13 cellular contexts compared by ENCODE assay signal in genomic region chr2:230687498-230687897, GRCh38. TPM values are rescaled to one million over a fixed set of nuclear protein-coding genes. Genes with fewer than 3 reads are reported as not detected.
DNase-seq lines count a peak whose midpoint lies in the region; ATAC-seq, FAIRE-seq and TF ChIP-seq lines count a peak whose summit lies in the region.
"Had no signal": no experiment of that assay in that cellular context is flagged by ENCODE, and none has a peak within 500 bp of the region (broad histone marks: within the 10 kb centered on the region; RNA-seq: fewer than 3 reads in every experiment).

No MANE protein-coding gene starts in this region.

- peak; percentile 53 for ATAC-seq in HCT116
- no peak for ATAC-seq in activated CD8-positive, alpha-beta memory T cell treated with anti-CD3 and anti-CD28 coated beads, Interleukin-2, amount 10 ng/mL, durations not matched to agents 7 days and 5 days
- ATAC-seq: activated CD8-positive, alpha-beta T cell treated with anti-CD3 and anti-CD28 coated beads for 36 hours had no signal

- H3F3A ChIP-seq in SK-N-SH (replicated peaks; ENCODE audit: insufficient read depth) = peaks cover 7% of the 10 kb centered on the region

- RAD21 ChIA-PET in HCT116 (lab: Charles Lee; ENCODE audit: low non-redundant PET in 1 of 2, low total read pairs in 2 of 2, uncharacterized antibody in 2 of 2, unreplicated experiment in 2 of 2) = no interaction called here

- no peaks in the 10 kb centered on the region for H3K27me3 ChIP-seq in HCT116 (ENCODE audit: insufficient read depth, low read length)
- H3K27me3 ChIP-seq in SK-N-SH (ENCODE audit: insufficient read depth) = no peaks in the 10 kb centered on the region
- H3K27me3 ChIP-seq in small intestine (ENCODE audit: control insufficient read depth in 2 of 2, insufficient read depth in 2 of 2, low read length in 2 of 2) = no peaks in the 10 kb centered on the region

- H3K4me2 ChIP-seq in HCT116 (ENCODE audit: low read length) = peak overlapping the region; percentile 79
- H3K4me2 ChIP-seq in SK-N-SH = peak overlapping the region; percentile 38; the same call in 1 of the 2 replicates

- H3K27ac ChIP-seq in HCT116 (ENCODE audit: low read depth, low read length) = peak overlapping the region; percentile 23; the same call in 1 of the 2 replicates
- H3K27ac ChIP-seq in SK-N-SH (ENCODE audit: low read depth in 2 of 2, low read length in 1 of 2) = peak overlapping the region in 1 of 2 experiments; percentile 44; a peak in 1 of 4 replicates
- H3K27ac ChIP-seq in small intestine (ENCODE audit: low read depth in 1 of 2, low read length in 1 of 2) = peak overlapping the region in 1 of 2 donors; percentile 59

- H3K4me3 ChIP-seq in HCT116 (replicated peaks in 1 of 2; ENCODE audit: low read depth in 1 of 2, low read length in 2 of 2) (peak overlapping the region in 1 of 2 experiments; percentile 20; a peak in 1 of 4 replicates), SK-N-SH (ENCODE audit: low read depth in 2 of 2, low read length in 1 of 2) (no peak overlapping the region), fibroblast of the aortic adventitia (ENCODE audit: low read depth, low read length) (no peak overlapping the region), small intestine (ENCODE audit: low read depth in 1 of 2, low read length in 2 of 2) (no peak overlapping the region)

- H2AFZ ChIP-seq in HCT116 (ENCODE audit: low read depth, low read length, poor library complexity, severe bottlenecking) (peak overlapping the region; percentile 79), SK-N-SH (ENCODE audit: low read depth) (no peak overlapping the region)

- H3K9me3 ChIP-seq in HCT116 (ENCODE audit: control insufficient read depth in 1 of 2, insufficient read depth in 1 of 2, low read depth in 1 of 2, low read length in 2 of 2) = no peaks in the 10 kb centered on the region
- H3K9me3 ChIP-seq in SK-N-SH = no peaks in the 10 kb centered on the region
- no peaks in the 10 kb centered on the region for H3K9me3 ChIP-seq in small intestine (ENCODE audit: control insufficient read depth, low read depth)

- no peaks in the 10 kb centered on the region for H4K20me1 ChIP-seq in HCT116 (ENCODE audit: insufficient read depth)
- H4K20me1 ChIP-seq in SK-N-SH (ENCODE audit: insufficient read depth) = no peaks in the 10 kb centered on the region

- H3K36me3 Mint-ChIP-seq in activated CD8-positive, alpha-beta memory T cell treated with anti-CD3 and anti-CD28 coated beads, Interleukin-2, amount 10 ng/mL, durations not matched to agents 7 days and 5 days = peaks cover 1% of the 10 kb centered on the region

- intact Hi-C loops in HCT116 (cut with micrococcal nuclease) = loop anchor here (10.0 kb wide), 1 partner anchor 107 kb away; no protein-coding TSS in a partner anchor

- H3K9me3 Mint-ChIP-seq in activated CD8-positive, alpha-beta memory T cell treated with anti-CD3 and anti-CD28 coated beads, Interleukin-2, amount 10 ng/mL, durations not matched to agents 7 days and 5 days (ENCODE audit: low read depth) = peaks cover 3% of the 10 kb centered on the region
- H3K9me3 Mint-ChIP-seq: activated CD8-positive, alpha-beta T cell treated with anti-CD3 and anti-CD28 coated beads for 36 hours; T-helper 2 cell treated with Interferon-gamma antibody and Interleukin-4, amounts not matched to agents 5 μg/mL and 100 μg/mL, for 36 hours had no signal

- CTCF ChIA-PET in HCT116 (lab: Charles Lee) (no interaction called here), SK-N-SH (lab: Yijun Ruan, JAX) (no interaction called here)
- CTCF ChIA-PET in activated CD8-positive, alpha-beta memory T cell treated with anti-CD3 and anti-CD28 coated beads, Interleukin-2, amount 10 ng/mL, durations not matched to agents 7 days and 5 days (lab: Charles Lee) = interaction anchor here (0.9 to 1.3 kb wide), 2 partner anchors 25 to 137 kb away, joined by 3 read pairs; partner anchors contain the start of gene CAB39

- TF ChIP-seq CTCF in HCT116 (IDR thresholded peaks at IDR 0.05 in 2 of 3, conservative IDR thresholded peaks at IDR 0.05 in 1 of 3; ENCODE audit: borderline replicate concordance in 1 of 3, insufficient read depth in 1 of 3, low read depth in 2 of 3, low read length in 2 of 3) = no peak
- TF ChIP-seq CTCF in SK-N-SH (IDR thresholded peaks at IDR 0.05) = no peak
- no peak for TF ChIP-seq CTCF in fibroblast of the aortic adventitia (IDR thresholded peaks at IDR 0.05; ENCODE audit: insufficient read depth, low read length)

- no peak overlapping the region for H3K4me3 Mint-ChIP-seq in activated CD8-positive, alpha-beta memory T cell treated with anti-CD3 and anti-CD28 coated beads, Interleukin-2, amount 10 ng/mL, durations not matched to agents 7 days and 5 days
- H3K4me3 Mint-ChIP-seq: activated CD8-positive, alpha-beta T cell treated with anti-CD3 and anti-CD28 coated beads for 36 hours; T-helper 2 cell treated with Interferon-gamma antibody and Interleukin-4, amounts not matched to agents 5 μg/mL and 100 μg/mL, for 36 hours had no signal

- H3K4me1 Mint-ChIP-seq in activated CD8-positive, alpha-beta memory T cell treated with anti-CD3 and anti-CD28 coated beads, Interleukin-2, amount 10 ng/mL, durations not matched to agents 7 days and 5 days = peaks cover 22% of the 10 kb centered on the region

- peak overlapping the region; percentile 26 for H3K9ac ChIP-seq in HCT116 (ENCODE audit: low read length)
- H3K9ac ChIP-seq in SK-N-SH = no peak overlapping the region

- H3K27ac Mint-ChIP-seq in activated CD8-positive, alpha-beta memory T cell treated with anti-CD3 and anti-CD28 coated beads, Interleukin-2, amount 10 ng/mL, durations not matched to agents 7 days and 5 days = no peak overlapping the region
- H3K27ac Mint-ChIP-seq: activated CD8-positive, alpha-beta T cell treated with anti-CD3 and anti-CD28 coated beads for 36 hours; T-helper 2 cell treated with Interferon-gamma antibody and Interleukin-4, amounts not matched to agents 5 μg/mL and 100 μg/mL, for 36 hours had no signal

- H3K27me3 Mint-ChIP-seq in activated CD8-positive, alpha-beta memory T cell treated with anti-CD3 and anti-CD28 coated beads, Interleukin-2, amount 10 ng/mL, durations not matched to agents 7 days and 5 days = no peaks in the 10 kb centered on the region
- H3K27me3 Mint-ChIP-seq: activated CD8-positive, alpha-beta T cell treated with anti-CD3 and anti-CD28 coated beads for 36 hours had no signal

- POLR2A ChIA-PET in HCT116 (lab: Charles Lee) = no interaction called here
- POLR2A ChIA-PET in SK-N-SH (lab: Yijun Ruan, JAX) = no interaction called here

- H3K36me3 ChIP-seq in HCT116 (ENCODE audit: control insufficient read depth in 1 of 2, insufficient read depth in 2 of 2, low read length in 2 of 2) (no peaks in the 10 kb centered on the region), SK-N-SH (replicated peaks in 1 of 2; ENCODE audit: control insufficient read depth in 1 of 2, insufficient read depth in 2 of 2, low read length in 1 of 2) (no peaks in the 10 kb centered on the region), small intestine (ENCODE audit: control insufficient read depth in 2 of 2, insufficient read depth in 2 of 2, low read length in 2 of 2) (no peaks in the 10 kb centered on the region)

- no peak; the same call in 1 of the 2 replicates for TF ChIP-seq RAD21 in HCT116 (IDR thresholded peaks at IDR 0.05; ENCODE audit: low read depth)
- no peak for TF ChIP-seq RAD21 in SK-N-SH (IDR thresholded peaks at IDR 0.05; ENCODE audit: low read length)

- H3K9me2 ChIP-seq in HCT116 (ENCODE audit: insufficient read depth) = no peaks in the 10 kb centered on the region
- H3K9me2 ChIP-seq in SK-N-SH = no peaks in the 10 kb centered on the region

- H3K4me1 ChIP-seq in HCT116 (ENCODE audit: control insufficient read depth in 1 of 2, insufficient read depth in 2 of 2, low read length in 2 of 2) (peaks cover 62 to 84% of the 10 kb centered on the region in 2 experiments), SK-N-SH (ENCODE audit: control insufficient read depth in 1 of 2, insufficient read depth in 2 of 2, low read depth in 1 of 2, low read length in 1 of 2) (peaks cover 6 to 17% of the 10 kb centered on the region in 2 experiments; a peak in 3 of 4 replicates), small intestine (ENCODE audit: control insufficient read depth in 2 of 2, insufficient read depth in 1 of 2, low read depth in 1 of 2, low read length in 1 of 2) (peaks cover 0 to 2% of the 10 kb centered on the region in 2 donors)

- no TSS peak for BruUV-seq in HCT116 (replicated peaks; lab: Mats Ljungman, UMichigan)

- TF ChIP-seq EP300 in SK-N-SH (IDR thresholded peaks at IDR 0.05; ENCODE audit: borderline replicate concordance in 1 of 2, low read depth in 1 of 2, low read length in 1 of 2) = no peak

- H3K79me2 ChIP-seq in HCT116 (ENCODE audit: insufficient read depth, low read length) = no peaks in the 10 kb centered on the region
- H3K79me2 ChIP-seq in SK-N-SH (ENCODE audit: insufficient read depth) = no peaks in the 10 kb centered on the region

- WGBS in SK-N-SH (ENCODE audit: low lambda C conversion rate) = 47% methylated on average over 5 of the region's 5 CpGs
- WGBS in small intestine, 3 donors = 20 to 56% (median 34%) methylated on average over 5 of the region's 5 CpGs

- peak; percentile 64 for DNase-seq in HCT116 (ENCODE audit: low read depth, low spot score)
- DNase-seq in SK-N-SH = no peak
- peak; percentile 28 for DNase-seq in fibroblast of the aortic adventitia (ENCODE audit: low read depth)
- DNase-seq in small intestine = peak; percentile 82
- no peak for DNase-seq in activated CD4-positive, alpha-beta T cell treated with anti-CD3 and anti-CD28 coated beads, Interleukin-2, amount 50 U/mL, for 4 hours
- DNase-seq in activated CD8-positive, alpha-beta memory T cell treated with anti-CD3 and anti-CD28 coated beads, Interleukin-2, amount 10 ng/mL, durations not matched to agents 7 days and 5 days = no peak
- DNase-seq in NCI-H1436 treated with DMSO at 0.1 percent for 48 hours (lab: John Stamatoyannopoulos, UW) = no peak
- DNase-seq: activated CD8-positive, alpha-beta T cell treated with anti-CD3 and anti-CD28 coated beads for 36 hours; activated naive CD4-positive, alpha-beta T cell treated with anti-CD3 and anti-CD28 coated beads, Interleukin-2, amount 50 U/mL, for 16 hours; COR-L47; mesendoderm; NCI-H2029 had no signal

- no peak for TF ChIP-seq POLR2A in HCT116 (IDR thresholded peaks at IDR 0.05; ENCODE audit: borderline replicate concordance, extremely low read depth, insufficient read depth, insufficient read length)

- no peak for FAIRE-seq in small intestine (lab: Jason Lieb, UNC)

TF ChIP-seq in HCT116, 20 proteins besides CTCF, POLR2A, EP300 and RAD21 (continues in another document):
- TF ChIP-seq ZNF274 (IDR thresholded peaks at IDR 0.05; ENCODE audit: low read depth, low read length) = no peak

RNA-seq across cellular contexts. Expression of gene CAB39, which starts 25.1 kb away (rescaled TPM):
- total RNA-seq in HCT116 (2021; ENCODE audit: unreplicated experiment) (63.6 TPM), fibroblast of the aortic adventitia (ENCODE audit: low replicate concordance) (61.3 and 68.5 TPM in 2 replicates)
- 25.9 and 37.3 TPM in 2 replicates for polyA plus RNA-seq in HCT116 (2012)
- polyA plus RNA-seq in SK-N-SH (2012; rRNA removed) (15.7 and 18.7 TPM in 2 replicates), small intestine (10 to 100 TPM; 38.2 to 59.7 (median 53.2) TPM)
- 24.9 and 27.9 TPM in 2 replicates for polyA plus RNA-seq in SK-N-SH (2012; cell fraction: cytosol; rRNA removed)
- 15.2 and 23.1 TPM in 2 replicates for polyA plus RNA-seq in SK-N-SH (2012; cell fraction: nucleus; rRNA removed)
- total RNA-seq in activated CD8-positive, alpha-beta memory T cell treated with anti-CD3 and anti-CD28 coated beads, Interleukin-2, amount 10 ng/mL, durations not matched to agents 7 days and 5 days = 100 to 1,000 TPM; 148 to 174 TPM

Comparison
In these comparisons a context has a peak if more than half of its experiments do, and no peak if none do; other contexts are left out.
1. DNase-seq: peak in HCT116 (single experiment), fibroblast of the aortic adventitia (single experiment) and small intestine (single experiment); none in SK-N-SH (single experiment), activated CD4-positive, alpha-beta T cell treated with anti-CD3 and anti-CD28 coated beads, Interleukin-2, amount 50 U/mL, for 4 hours (0 of 2), activated CD8-positive, alpha-beta memory T cell treated with anti-CD3 and anti-CD28 coated beads, Interleukin-2, amount 10 ng/mL, durations not matched to agents 7 days and 5 days (single experiment) and NCI-H1436 treated with DMSO at 0.1 percent for 48 hours (single experiment).
2. Of the 11 proteins assayed by ChIP-seq in both SK-N-SH and HCT116: peak only in SK-N-SH: none; only in HCT116: POLR2AphosphoS5 and YY1; in both: JUND; in neither: 8.